Comparison of ENCODE assay signal across 11 cellular contexts in the genomic region with DNA sequence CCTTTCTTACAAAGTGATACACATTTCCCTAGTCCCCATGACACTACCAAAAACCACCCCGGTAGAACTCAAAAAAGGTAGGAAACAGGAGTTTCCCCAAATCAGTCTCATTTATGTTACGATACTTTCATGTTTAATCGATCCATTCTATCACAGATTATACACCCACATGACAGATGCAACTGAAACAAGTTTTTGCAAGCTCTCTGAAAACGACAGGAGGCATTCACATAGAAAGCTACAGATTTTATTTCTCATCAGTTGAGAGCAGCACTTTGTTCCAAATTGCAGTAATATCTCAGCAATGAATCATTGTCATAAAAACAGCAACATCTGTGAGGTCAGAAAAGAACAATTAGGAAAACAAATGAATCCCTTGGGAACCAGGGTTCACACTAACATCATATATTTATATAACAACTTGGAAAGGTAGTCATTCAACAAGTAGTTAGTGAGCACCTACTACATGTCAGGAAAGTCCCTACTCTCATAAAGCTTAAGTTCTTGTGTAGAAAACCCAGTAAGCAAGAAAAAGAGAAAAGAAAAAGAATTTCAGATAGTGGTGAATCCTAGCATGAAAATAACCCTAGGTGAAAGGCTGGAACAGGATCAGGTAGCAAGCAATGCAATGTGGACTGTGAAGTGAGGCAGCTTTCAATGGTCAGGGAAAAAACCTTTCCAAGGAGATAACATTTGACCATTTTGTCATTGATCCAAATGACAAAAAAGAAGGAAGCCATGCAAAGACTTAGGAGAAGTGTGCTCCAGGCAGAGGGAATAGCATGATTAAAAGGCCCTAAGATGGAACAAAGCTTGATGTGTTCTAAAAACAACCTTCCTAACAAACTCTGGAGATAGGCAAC. TPM values are rescaled to one million over a fixed set of nuclear protein-coding genes. Genes with fewer than 3 reads are reported as not detected.
DNase-seq lines count a peak whose midpoint lies in the region; ATAC-seq and TF ChIP-seq lines count a peak whose summit lies in the region.
"Had no signal": no experiment of that assay in that cellular context is flagged by ENCODE, and none has a peak within 500 bp of the region (broad histone marks: within the 10 kb centered on the region; RNA-seq: fewer than 3 reads in every experiment).

No MANE protein-coding gene starts in this region.

- TF ChIP-seq CTCF in astrocyte of the spinal cord (IDR thresholded peaks at IDR 0.05; ENCODE audit: low read depth, low read length) (no peak), thoracic aorta (IDR thresholded peaks at IDR 0.05) (no peak)

- in situ Hi-C loops in astrocyte of the spinal cord (cut with HindIII; ENCODE audit: low sequenced_read_pairs): no loop called here

- H3K4me3 ChIP-seq in astrocyte of the spinal cord (ENCODE audit: low read depth, low read length) (no peak overlapping the region), thoracic aorta (no peak overlapping the region)

- ATAC-seq in thoracic aorta (ENCODE audit: insufficient number of reproducible peaks, low FRiP score, low read depth): peak; percentile 44
- ATAC-seq in HG03439 (IDR thresholded peaks at IDR 0.05; ENCODE audit: unreplicated experiment): no peak

- peaks cover 25 to 52% of the 10 kb centered on the region in 2 donors for H3K4me1 ChIP-seq in thoracic aorta (ENCODE audit: control insufficient read depth in 1 of 2, low read depth in 2 of 2)
- H3K4me1 ChIP-seq: parathyroid adenoma had no signal

- no peaks in the 10 kb centered on the region for H3K9me3 ChIP-seq in thoracic aorta

- peak overlapping the region; percentile 33 to 56 for H3K27ac ChIP-seq in thoracic aorta
- H3K27ac ChIP-seq: parathyroid adenoma had no signal

- no peaks in the 10 kb centered on the region for H3K27me3 ChIP-seq in thoracic aorta (replicated peaks; ENCODE audit: insufficient read depth)

- DNase-seq in HCEC 1CT (peak; percentile 90), astrocyte of the spinal cord (ENCODE audit: low read depth, low spot score) (peak; percentile 92), iris pigment epithelial cell (ENCODE audit: low read depth) (peak; percentile 92), thoracic aorta (ENCODE audit: low spot score) (no peak), NCI-H2227 (lab: John Stamatoyannopoulos, UW; ENCODE audit: unreplicated experiment) (no peak), mucosa of gallbladder (ENCODE audit: low spot score) (no peak), HuH-7 (ENCODE audit: low spot score) (no peak)
- DNase-seq: activated CD4-positive, alpha-beta T cell treated with anti-CD3 and anti-CD28 coated beads, Interleukin-2, amount 10 ng/mL, durations not matched to agents 24 days and 14 days had no signal

- no peaks in the 10 kb centered on the region for H3K36me3 ChIP-seq in thoracic aorta

RNA-seq across cellular contexts. Expression of a gene that starts 8.3 kb away (rescaled TPM):
- total RNA-seq in thoracic aorta: 10 to 100 TPM; 51.3 to 95.2 TPM
- total RNA-seq in mucosa of gallbladder: 734 TPM

RNA-seq across cellular contexts. Expression of a gene that starts 41.2 kb away (rescaled TPM):
- total RNA-seq in thoracic aorta (not detected), mucosa of gallbladder (not detected)
- total RNA-seq: activated CD4-positive, alpha-beta T cell treated with anti-CD3 and anti-CD28 coated beads, Interleukin-2, amount 10 ng/mL, durations not matched to agents 24 days and 14 days; ureter had no signal

Comparison
In these comparisons a context has a peak if more than half of its experiments do, and no peak if none do; other contexts are left out.
1. DNase-seq: peak in HCEC 1CT (single experiment), astrocyte of the spinal cord (single experiment) and iris pigment epithelial cell (single experiment); none in thoracic aorta (single experiment), NCI-H2227 (single experiment), mucosa of gallbladder (single experiment) and HuH-7 (single experiment).